Comparison of ENCODE assay signal across 8 cellular contexts in the genomic region with DNA sequence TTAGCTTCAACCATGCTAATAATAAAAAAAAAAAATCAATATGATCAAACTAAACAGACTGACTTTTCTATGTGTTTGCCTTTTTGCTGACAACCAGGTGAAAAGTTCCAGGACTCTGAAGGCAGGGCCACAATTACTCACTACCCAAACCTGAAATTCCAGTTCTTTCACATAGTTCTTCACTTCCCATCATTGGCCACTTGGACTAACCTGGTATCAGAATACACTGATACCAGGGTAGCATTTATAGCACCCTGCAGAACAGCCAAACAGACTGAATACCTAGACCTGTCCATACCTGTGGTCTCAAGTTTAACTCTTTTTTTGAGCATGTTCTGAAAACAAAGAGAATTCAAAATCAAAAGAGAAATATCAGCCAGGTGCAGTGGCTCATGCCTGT. TPM values are rescaled to one million over a fixed set of nuclear protein-coding genes. Genes with fewer than 3 reads are reported as not detected.
DNase-seq lines count a peak whose midpoint lies in the region; ATAC-seq and TF ChIP-seq lines count a peak whose summit lies in the region.
"Had no signal": no experiment of that assay in that cellular context is flagged by ENCODE, and none has a peak within 500 bp of the region (broad histone marks: within the 10 kb centered on the region; RNA-seq: fewer than 3 reads in every experiment).

No MANE protein-coding gene starts in this region.

- H3K9me3 ChIP-seq in esophagus (ENCODE audit: control insufficient read depth in 2 of 2, insufficient read depth in 1 of 2, low read depth in 1 of 2, low read length in 1 of 2) (no peaks in the 10 kb centered on the region), smooth muscle cell (replicated peaks; ENCODE audit: low read depth) (no peaks in the 10 kb centered on the region), WERI-Rb-1 (ENCODE audit: severe bottlenecking) (no peaks in the 10 kb centered on the region), ovary (no peaks in the 10 kb centered on the region)

- H3F3A ChIP-seq in GM23338 (replicated peaks; ENCODE audit: low read depth) = no peaks in the 10 kb centered on the region
- H3F3A ChIP-seq in smooth muscle cell (ENCODE audit: low read depth) = peaks cover 8% of the 10 kb centered on the region

- no peaks in the 10 kb centered on the region for H3K36me3 Mint-ChIP-seq in GM23338 (ENCODE audit: low read depth)

- H3K9me3 Mint-ChIP-seq in GM23338 = no peaks in the 10 kb centered on the region; the same call in 2 of the 3 replicates

- no peak for TF ChIP-seq EP300 in ovary (IDR thresholded peaks at IDR 0.05)

- peak; percentile 86 for DNase-seq in GM23338 (ENCODE audit: low spot score)
- DNase-seq in NCI-H345 treated with DMSO at 0.1 percent for 48 hours (lab: John Stamatoyannopoulos, UW; ENCODE audit: unreplicated experiment) = peak; percentile 68
- DNase-seq in smooth muscle cell (lab: John Stamatoyannopoulos, UW; ENCODE audit: unreplicated experiment) = no peak
- DNase-seq in WERI-Rb-1 = no peak
- DNase-seq in ovary = no peak
- no peak for DNase-seq in brain microvascular endothelial cell
- DNase-seq: stimulated activated CD4-positive, alpha-beta T cell treated with anti-CD3 and anti-CD28 coated beads, Interleukin-12 subunit alpha, Interleukin-12 subunit beta, amount 100 ng/mL, for 4 hours had no signal

- peak overlapping the region; percentile 52 for H3K9ac ChIP-seq in smooth muscle cell (ENCODE audit: low read depth)

- no peak overlapping the region for H2AFZ ChIP-seq in GM23338
- H2AFZ ChIP-seq in smooth muscle cell (ENCODE audit: low read depth) = no peak overlapping the region

- no peaks in the 10 kb centered on the region for H4K20me1 ChIP-seq in GM23338 (replicated peaks; ENCODE audit: insufficient read depth)
- H4K20me1 ChIP-seq in smooth muscle cell (ENCODE audit: low read depth) = peaks cover 64% of the 10 kb centered on the region

- peaks cover 2% of the 10 kb centered on the region for H3K27me3 Mint-ChIP-seq in GM23338 (ENCODE audit: insufficient read depth, low read depth, poor library complexity)

- H3K4me1 ChIP-seq in GM23338 (ENCODE audit: insufficient read depth) (peaks cover 10% of the 10 kb centered on the region; the same call in 1 of the 2 replicates), esophagus (ENCODE audit: control insufficient read depth in 2 of 2, insufficient read depth in 2 of 2, low read length in 1 of 2) (peaks cover 3 to 4% of the 10 kb centered on the region in 2 donors), smooth muscle cell (ENCODE audit: low read depth) (peaks cover 11% of the 10 kb centered on the region), ovary (ENCODE audit: insufficient read depth) (peaks cover 6% of the 10 kb centered on the region)

- H3K4me1 Mint-ChIP-seq in GM23338 = peaks cover 22% of the 10 kb centered on the region

- H3K79me2 ChIP-seq in GM23338 (replicated peaks; ENCODE audit: insufficient read depth) = no peaks in the 10 kb centered on the region
- H3K79me2 ChIP-seq in smooth muscle cell (ENCODE audit: low read depth) = peaks cover 82% of the 10 kb centered on the region

- no peak overlapping the region for H3K4me2 ChIP-seq in GM23338
- H3K4me2 ChIP-seq in smooth muscle cell = peak overlapping the region; percentile 1

- no peak for TF ChIP-seq POLR2A in ovary (IDR thresholded peaks at IDR 0.05)

- TF ChIP-seq CTCF in GM23338 (conservative IDR thresholded peaks at IDR 0.05; ENCODE audit: low read depth in 2 of 2) = no peak
- TF ChIP-seq CTCF in smooth muscle cell (IDR thresholded peaks at IDR 0.05; ENCODE audit: borderline replicate concordance, insufficient read depth, poor library complexity, severe bottlenecking) = no peak
- no peak for TF ChIP-seq CTCF in WERI-Rb-1 (IDR thresholded peaks at IDR 0.05; ENCODE audit: low read depth, low read length)
- TF ChIP-seq CTCF in ovary (IDR thresholded peaks at IDR 0.05) = no peak
- TF ChIP-seq CTCF in brain microvascular endothelial cell (IDR thresholded peaks at IDR 0.05; ENCODE audit: low read depth, low read length, missing control alignments) = no peak

- H3K4me3 Mint-ChIP-seq in GM23338 = no peak overlapping the region; the same call in 2 of the 3 replicates

- in situ Hi-C loops in brain microvascular endothelial cell (cut with HindIII; ENCODE audit: low pct_ligation_motif_present, low sequenced_read_pairs) = no loop called here

- H3K27me3 ChIP-seq in GM23338 (ENCODE audit: insufficient read depth) (no peaks in the 10 kb centered on the region), esophagus (ENCODE audit: control insufficient read depth in 1 of 2, insufficient read depth in 2 of 2, low read length in 2 of 2) (no peaks in the 10 kb centered on the region), smooth muscle cell (ENCODE audit: low read depth) (no peaks in the 10 kb centered on the region), WERI-Rb-1 (ENCODE audit: insufficient read depth, low read depth, severe bottlenecking) (no peaks in the 10 kb centered on the region), ovary (no peaks in the 10 kb centered on the region), brain microvascular endothelial cell (replicated peaks) (no peaks in the 10 kb centered on the region)

- intact Hi-C loops in ovary (cut with DNase I) = loop anchor here in 2 of 4 donors (10.0 kb wide), 2 partner anchors 61 to 69 kb away; no protein-coding TSS in a partner anchor

- peak; percentile 92 for ATAC-seq in GM23338

- H3K4me3 ChIP-seq in GM23338 (no peak overlapping the region), esophagus (ENCODE audit: low read depth in 1 of 2, low read length in 2 of 2) (no peak overlapping the region), smooth muscle cell (peak overlapping the region; percentile 20), WERI-Rb-1 (ENCODE audit: low read depth, low read length) (no peak overlapping the region), ovary (no peak overlapping the region), brain microvascular endothelial cell (ENCODE audit: low read depth, low read length) (no peak overlapping the region)

- H3K9me2 ChIP-seq in GM23338 (ENCODE audit: insufficient read depth) = no peaks in the 10 kb centered on the region

- H3K27ac ChIP-seq in GM23338 (ENCODE audit: low read depth) (no peak overlapping the region), esophagus (ENCODE audit: low read depth in 2 of 2, low read length in 1 of 2) (peak overlapping the region; percentile 94 to 95), smooth muscle cell (ENCODE audit: low read depth) (peak overlapping the region; percentile 78), WERI-Rb-1 (no peak overlapping the region), ovary (no peak overlapping the region), brain microvascular endothelial cell (no peak overlapping the region)

- peak overlapping the region; percentile 19; the same call in 1 of the 2 replicates for H3K27ac Mint-ChIP-seq in GM23338

- H3K36me3 ChIP-seq in GM23338 (ENCODE audit: insufficient read depth) (no peaks in the 10 kb centered on the region), esophagus (ENCODE audit: control insufficient read depth in 2 of 2, insufficient read depth in 2 of 2, low read length in 1 of 2) (no peaks in the 10 kb centered on the region), smooth muscle cell (ENCODE audit: low read depth) (no peaks in the 10 kb centered on the region), WERI-Rb-1 (no peaks in the 10 kb centered on the region), ovary (no peaks in the 10 kb centered on the region), brain microvascular endothelial cell (replicated peaks) (no peaks in the 10 kb centered on the region)

TF ChIP-seq in GM23338, 12 proteins besides CTCF, POLR2A, EP300 and RAD21 (continues in another document):
- no peak for TF ChIP-seq NANOG (IDR thresholded peaks at IDR 0.05; ENCODE audit: borderline replicate concordance)
- TF ChIP-seq ZNF114 (CRISPR knock-in tag; IDR thresholded peaks at IDR 0.05) = no peak
- TF ChIP-seq REST (IDR thresholded peaks at IDR 0.05; ENCODE audit: unreplicated experiment) = no peak
- no peak for TF ChIP-seq STAT1 (IDR thresholded peaks at IDR 0.05; ENCODE audit: unreplicated experiment)
- TF ChIP-seq ETS1 (IDR thresholded peaks at IDR 0.05) = no peak

RNA-seq across cellular contexts. Expression of gene ELF1, which starts 25.1 kb away (rescaled TPM):
- total RNA-seq in GM23338 (2014; rRNA removed; shearing (Covaris generic)) = 11.4 and 12.7 TPM in 2 replicates
- 5.4 and 7.0 TPM in 2 replicates for polyA plus RNA-seq in GM23338 (2016; fragmentation: Nextera tagmentation; extraction: Ambion mirVana)
- polyA plus RNA-seq in esophagus = 10 to 100 TPM; 12.1 to 34.0 TPM
- total RNA-seq in smooth muscle cell = 31.8 and 53.1 TPM in 2 replicates
- 21.2 and 28.7 TPM in 2 replicates for polyA plus RNA-seq in smooth muscle cell
- total RNA-seq in ovary = 10 to 100 TPM; 41.0 to 53.2 (median 47.7) TPM
- polyA plus RNA-seq in ovary = 10 to 100 TPM; 28.5 to 49.3 TPM

Comparison
In these comparisons a context has a peak if more than half of its experiments do, and no peak if none do; other contexts are left out.
1. DNase-seq: peak in GM23338 (single experiment) and NCI-H345 treated with DMSO at 0.1 percent for 48 hours (single experiment); none in smooth muscle cell (single experiment), WERI-Rb-1 (single experiment), ovary (0 of 5) and brain microvascular endothelial cell (single experiment).
2. H3K27ac ChIP-seq: peak in esophagus (2 of 2) and smooth muscle cell (single experiment); none in GM23338 (single experiment), WERI-Rb-1 (single experiment), ovary (0 of 2) and brain microvascular endothelial cell (single experiment).